Comparison of ENCODE assay signal across 8 cellular contexts in the genomic region with DNA sequence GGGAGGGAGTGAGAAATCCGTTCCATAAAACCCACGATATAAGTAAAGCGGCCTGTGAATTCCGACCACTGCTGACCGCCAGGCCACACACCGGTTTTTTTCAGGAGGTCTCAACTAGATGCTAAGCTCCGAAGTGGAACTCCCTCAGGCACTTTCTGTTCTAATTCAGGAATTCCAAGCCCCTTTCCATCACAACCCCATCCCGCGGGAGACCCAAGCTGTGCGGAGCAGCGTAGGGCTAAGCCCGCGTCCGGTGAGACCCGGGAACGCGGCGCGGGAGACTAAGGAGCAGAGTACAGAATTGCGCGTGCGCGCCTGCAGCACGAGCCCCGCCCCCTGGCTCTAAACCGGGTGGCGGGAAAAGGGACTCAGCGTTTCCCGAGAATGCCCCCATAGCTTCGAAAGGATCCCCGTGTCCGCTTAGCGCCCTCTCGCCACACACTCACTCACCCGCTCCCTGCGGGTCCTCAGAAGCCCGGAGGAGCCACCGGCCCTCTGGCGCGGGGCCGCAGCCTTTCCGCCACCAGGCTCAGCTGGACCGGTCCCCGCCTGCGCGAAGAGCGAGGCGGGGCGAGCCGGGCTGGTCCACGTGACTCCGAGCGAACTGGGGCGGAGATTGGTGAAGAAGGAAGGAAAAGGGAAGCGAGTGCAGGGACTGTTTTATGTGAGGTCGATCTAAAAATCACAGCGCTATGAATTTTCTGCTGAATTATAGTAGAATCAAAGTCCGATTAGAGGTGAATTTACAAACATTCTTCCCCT. TPM values are rescaled to one million over a fixed set of nuclear protein-coding genes. Genes with fewer than 3 reads are reported as not detected.
A peak's percentile ranks its signal among the peaks of the same experiment; 100 is the strongest.
DNase-seq lines count a peak whose midpoint lies in the region; ATAC-seq and TF ChIP-seq lines count a peak whose summit lies in the region.

Gene TIMELESS (minus strand): TSS at position 567 of the 762 bp plus-strand sequence. CDS start 15,256 bp downstream, outside the sequence.

- TF ChIP-seq EP300 in upper lobe of left lung (IDR thresholded peaks at IDR 0.05): no peak

- H3K9me3 ChIP-seq in adrenal gland (replicated peaks in 1 of 3) (no peaks in the 10 kb centered on the region), heart left ventricle (no peaks in the 10 kb centered on the region), upper lobe of left lung (no peaks in the 10 kb centered on the region)

- no peaks in the 10 kb centered on the region for H3K27me3 ChIP-seq in adrenal gland
- H3K27me3 ChIP-seq in heart left ventricle: no peaks in the 10 kb centered on the region
- H3K27me3 ChIP-seq in upper lobe of left lung: no peaks in the 10 kb centered on the region

- H3K4me1 ChIP-seq in adrenal gland (replicated peaks in 1 of 2) (peaks cover 0 to 10% of the 10 kb centered on the region in 2 donors), heart left ventricle (peaks cover 0 to 22% (median 10%) of the 10 kb centered on the region in 12 donors), upper lobe of left lung (peaks cover 9 to 13% (median 10%) of the 10 kb centered on the region in 4 donors)

- DNase-seq in GM12865 (ENCODE audit: low read depth) (peak; percentile 93), NCI-H1417 treated with DMSO at 0.1 percent for 48 hours (lab: John Stamatoyannopoulos, UW) (peak; percentile 91), T-cell (peak; percentile 68 to 88 (median 76)), adrenal gland (peak; percentile 87 to 91 (median 88)), heart left ventricle (peak; percentile 89 to 92 (median 90)), pons (ENCODE audit: low spot score) (peak; percentile 94), upper lobe of left lung (peak; percentile 91 to 97)

- POLR2A ChIA-PET in T-cell (lab: Charles Lee): interaction anchor here (0.6 to 2.0 kb wide), 4 partner anchors 89 to 321 kb away, joined by 3 to 8 read pairs (median 4); partner anchors contain the start of genes ESYT1 (in 1 of the 2) and STAT2 (in 1 of the 2)

- ATAC-seq in HG02759 (IDR thresholded peaks at IDR 0.05; ENCODE audit: unreplicated experiment): peak; percentile 96
- ATAC-seq in T-cell (replicated peaks in 1 of 4): peak; percentile 97 to 99 (median 98)
- ATAC-seq in heart left ventricle: peak; percentile 96 to 99 (median 98)
- ATAC-seq in upper lobe of left lung (ENCODE audit: low FRiP score in 2 of 2): peak; percentile 97 to 99

- H3K36me3 ChIP-seq in adrenal gland (replicated peaks in 1 of 2) (no peaks in the 10 kb centered on the region), heart left ventricle (no peaks in the 10 kb centered on the region), upper lobe of left lung (no peaks in the 10 kb centered on the region)

- H3K4me1 Mint-ChIP-seq in T-cell: peaks cover 14 to 20% (median 19%) of the 10 kb centered on the region in 3 donors

- peak within 1 kb of the TSS; percentile 19 to 89 (median 77) for H3K27ac ChIP-seq in adrenal gland
- peak within 1 kb of the TSS; percentile 69 to 94 (median 86) for H3K27ac ChIP-seq in heart left ventricle
- peak within 1 kb of the TSS; percentile 71 to 92 (median 85) for H3K27ac ChIP-seq in upper lobe of left lung

- CTCF ChIA-PET in T-cell (lab: Charles Lee): interaction anchor here (0.6 to 3.3 kb wide), 7 partner anchors 11 to 694 kb away, joined by 3 to 18 read pairs (median 4); partner anchors contain the start of genes RPL41 (in 1 of the 2) and STAT2 (in 1 of the 2)

- peaks cover 0 to 2% (median 0%) of the 10 kb centered on the region in 3 donors for H3K9me3 Mint-ChIP-seq in T-cell

- TF ChIP-seq CTCF in GM12865 (IDR thresholded peaks at IDR 0.05; ENCODE audit: insufficient read depth, low read depth, low read length, missing control alignments): no peak
- peak in 5 of 6 experiments; percentile 11 to 36 (median 21) for TF ChIP-seq CTCF in adrenal gland (IDR thresholded peaks at IDR 0.05)
- peak in 4 of 12 donors; percentile 6 to 16 (median 14) for TF ChIP-seq CTCF in heart left ventricle (IDR thresholded peaks at IDR 0.05)
- peak in 3 of 6 experiments; percentile 33 to 43 (median 35) for TF ChIP-seq CTCF in upper lobe of left lung (IDR thresholded peaks at IDR 0.05)

- TF ChIP-seq POLR2A in adrenal gland (IDR thresholded peaks at IDR 0.05): peak; percentile 51 to 69
- peak in 1 of 2 donors; percentile 50 for TF ChIP-seq POLR2A in heart left ventricle (IDR thresholded peaks at IDR 0.05)
- TF ChIP-seq POLR2A in upper lobe of left lung (IDR thresholded peaks at IDR 0.05): peak in 3 of 4 donors; percentile 41 to 78 (median 74)

- H3K36me3 Mint-ChIP-seq in T-cell: no peaks in the 10 kb centered on the region

- WGBS in adrenal gland, 4 donors: 0 to 1% (median 1%) methylated on average over 48 to 58 of the region's 58 CpGs
- WGBS in heart left ventricle, 4 donors: 0 to 1% (median 0%) methylated on average over 47 to 58 of the region's 58 CpGs
- 0% methylated on average over 28 to 57 of the region's 58 CpGs for WGBS in upper lobe of left lung, 2 donors

- H3K4me3 ChIP-seq in GM12865 (ENCODE audit: low read depth, low read length): peak within 1 kb of the TSS; percentile 99
- H3K4me3 ChIP-seq in adrenal gland: peak within 1 kb of the TSS; percentile 13 to 74 (median 58)
- H3K4me3 ChIP-seq in heart left ventricle: peak within 1 kb of the TSS; percentile 46 to 86 (median 69)
- peak within 1 kb of the TSS; percentile 70 to 77 (median 74) for H3K4me3 ChIP-seq in upper lobe of left lung

- intact Hi-C loops in adrenal gland (cut with DNase I) (no loop called here), heart left ventricle (cut with DNase I) (loop anchor here in 7 of 10 donors (2.0 to 10.0 kb wide), 5 partner anchors 20 to 117 kb away; partner anchors contain the start of genes STAT2 (in 6 of the 7), APOF (in 5 of the 7), PAN2 (in 1 of the 7) and SPRYD4 (in 1 of the 7))

- H3K4me3 Mint-ChIP-seq in T-cell: peak within 1 kb of the TSS; percentile 79 to 91 (median 90)

- H3K27ac Mint-ChIP-seq in T-cell: peak within 1 kb of the TSS; percentile 98

- no peaks in the 10 kb centered on the region for H3K27me3 Mint-ChIP-seq in T-cell

RNA-seq across cellular contexts. Expression of gene TIMELESS, which starts in this region (rescaled TPM):
- total RNA-seq in T-cell (1 to 10 TPM; 5.0 to 7.5 (median 6.4) TPM), adrenal gland (1 to 10 TPM; 5.9 to 8.5 (median 7.0) TPM), heart left ventricle (1 to 10 TPM; 1.1 to 7.3 (median 2.4) TPM), upper lobe of left lung (10 to 100 TPM in 2 of 6 donors, 1 to 10 TPM in 4; 5.6 to 14.7 (median 9.5) TPM)
- polyA plus RNA-seq in adrenal gland (1 to 10 TPM; 4.6 to 5.6 (median 5.3) TPM), heart left ventricle (1 to 10 TPM; 1.5 to 4.1 TPM)

Comparison
In these comparisons a context has a peak if more than half of its experiments do, and no peak if none do; other contexts are left out.
1. Peak in every context shown above with its lines: DNase-seq, ATAC-seq, H3K4me3 ChIP-seq and H3K27ac ChIP-seq.
2. intact Hi-C loops: an anchor here in heart left ventricle (2.0 to 10.0 kb wide); none called in adrenal gland.